8 cellular contexts compared by ENCODE assay signal in genomic region chr10:13660545-13660920, GRCh38.
DNase-seq lines count a peak whose midpoint lies in the region; ATAC-seq, FAIRE-seq and TF ChIP-seq lines count a peak whose summit lies in the region.
"Had no signal": no experiment of that assay in that cellular context is flagged by ENCODE, and none has a peak within 500 bp of the region (broad histone marks: within the 10 kb centered on the region; RNA-seq: fewer than 3 reads in every experiment).

No MANE protein-coding gene starts in this region.

- no peaks in the 10 kb centered on the region for H3K27me3 ChIP-seq in RWPE2 (ENCODE audit: insufficient read depth, poor library complexity, severe bottlenecking)

- H3K9me3 ChIP-seq in RWPE2 (ENCODE audit: severe bottlenecking), result no peaks in the 10 kb centered on the region

- H3K27ac Mint-ChIP-seq in stimulated activated naive B cell treated with anti-CD40 and anti-IgM and Interleukin-4, amounts not matched to agents 10 μg/mL and 1 μg/mL and 100 μg/mL, for 72 hours, result no peak overlapping the region
- H3K27ac Mint-ChIP-seq in stimulated activated memory B cell treated with anti-CD40 and anti-IgM and Interleukin-4, amounts not matched to agents 10 μg/mL and 1 μg/mL and 100 μg/mL, for 72 hours, result no peak overlapping the region
- H3K27ac Mint-ChIP-seq: stimulated activated naive CD8-positive, alpha-beta T cell treated with anti-CD3 and anti-CD28 coated beads, Interleukin-15, Interleukin-2, amounts not matched to agents 100 ng/mL and 50 ng/mL, for 24 hours had no signal

- peaks cover 9% of the 10 kb centered on the region; the same call in 1 of the 2 replicates for H3K36me3 ChIP-seq in RWPE2 (ENCODE audit: low read depth)

- H3K4me1 Mint-ChIP-seq in stimulated activated naive B cell treated with anti-CD40 and anti-IgM and Interleukin-4, amounts not matched to agents 10 μg/mL and 1 μg/mL and 100 μg/mL, for 72 hours, result peaks cover 12 to 21% of the 10 kb centered on the region in 2 donors
- H3K4me1 Mint-ChIP-seq in stimulated activated memory B cell treated with anti-CD40 and anti-IgM and Interleukin-4, amounts not matched to agents 10 μg/mL and 1 μg/mL and 100 μg/mL, for 72 hours, result peaks cover 7% of the 10 kb centered on the region

- H3K9me3 Mint-ChIP-seq in stimulated activated naive B cell treated with anti-CD40 and anti-IgM and Interleukin-4, amounts not matched to agents 10 μg/mL and 1 μg/mL and 100 μg/mL, for 72 hours, result no peaks in the 10 kb centered on the region
- no peaks in the 10 kb centered on the region for H3K9me3 Mint-ChIP-seq in stimulated activated memory B cell treated with anti-CD40 and anti-IgM and Interleukin-4, amounts not matched to agents 10 μg/mL and 1 μg/mL and 100 μg/mL, for 72 hours
- H3K9me3 Mint-ChIP-seq: stimulated activated naive CD8-positive, alpha-beta T cell treated with anti-CD3 and anti-CD28 coated beads, Interleukin-15, Interleukin-2, amounts not matched to agents 100 ng/mL and 50 ng/mL, for 24 hours had no signal

- H3K4me1 ChIP-seq in RWPE2 (ENCODE audit: insufficient read depth, poor library complexity, severe bottlenecking), result peaks cover 12% of the 10 kb centered on the region

- H3K4me3 ChIP-seq in RWPE2 (ENCODE audit: severe bottlenecking), result no peak overlapping the region
- H3K4me3 ChIP-seq in fibroblast of mammary gland (ENCODE audit: control insufficient read depth, low read depth, low read length), result no peak overlapping the region

- ATAC-seq in RWPE2 (ENCODE audit: low read depth), result peak; percentile 81
- ATAC-seq in stimulated activated naive B cell treated with anti-CD40 and anti-IgM and Interleukin-4, amounts not matched to agents 10 μg/mL and 1 μg/mL and 100 μg/mL, for 72 hours (replicated peaks), result peak; percentile 6 to 23
- ATAC-seq in stimulated activated memory B cell treated with anti-CD40 and anti-IgM and Interleukin-4, amounts not matched to agents 10 μg/mL and 1 μg/mL and 100 μg/mL, for 72 hours, result no peak

- H3K36me3 Mint-ChIP-seq in stimulated activated naive B cell treated with anti-CD40 and anti-IgM and Interleukin-4, amounts not matched to agents 10 μg/mL and 1 μg/mL and 100 μg/mL, for 72 hours, result peaks cover 0 to under 1% of the 10 kb centered on the region in 2 donors
- no peaks in the 10 kb centered on the region for H3K36me3 Mint-ChIP-seq in stimulated activated memory B cell treated with anti-CD40 and anti-IgM and Interleukin-4, amounts not matched to agents 10 μg/mL and 1 μg/mL and 100 μg/mL, for 72 hours

- peak; percentile 38 for FAIRE-seq in GM18507 (lab: Jason Lieb, UNC)

- TF ChIP-seq CTCF in RWPE2 (IDR thresholded peaks at IDR 0.05; ENCODE audit: poor library complexity, severe bottlenecking) (no peak), fibroblast of mammary gland (conservative IDR thresholded peaks at IDR 0.05; ENCODE audit: control insufficient read depth, insufficient read depth, low read depth, low read length) (no peak)

- peaks cover 0 to 8% of the 10 kb centered on the region in 2 donors for H3K27me3 Mint-ChIP-seq in stimulated activated naive B cell treated with anti-CD40 and anti-IgM and Interleukin-4, amounts not matched to agents 10 μg/mL and 1 μg/mL and 100 μg/mL, for 72 hours
- no peaks in the 10 kb centered on the region for H3K27me3 Mint-ChIP-seq in stimulated activated memory B cell treated with anti-CD40 and anti-IgM and Interleukin-4, amounts not matched to agents 10 μg/mL and 1 μg/mL and 100 μg/mL, for 72 hours
- H3K27me3 Mint-ChIP-seq: stimulated activated naive CD8-positive, alpha-beta T cell treated with anti-CD3 and anti-CD28 coated beads, Interleukin-15, Interleukin-2, amounts not matched to agents 100 ng/mL and 50 ng/mL, for 24 hours had no signal

- DNase-seq in GM18507 (ENCODE audit: extremely low spot score, insufficient read length, low read depth) (no peak), RWPE2 (ENCODE audit: low spot score) (peak; percentile 76), fibroblast of mammary gland (ENCODE audit: low read depth) (peak; percentile 44), NCI-H1105 treated with DMSO at 0.1 percent for 48 hours (lab: John Stamatoyannopoulos, UW) (no peak), C1 segment of cervical spinal cord (lab: John Stamatoyannopoulos, UW) (no peak)
- DNase-seq in stimulated activated naive B cell treated with anti-CD40 and anti-IgM and Interleukin-4, amounts not matched to agents 10 μg/mL and 1 μg/mL and 100 μg/mL, for 72 hours, result no peak

- peak overlapping the region; percentile 51 for H3K27ac ChIP-seq in RWPE2 (ENCODE audit: poor library complexity, severe bottlenecking)

- H3K4me3 Mint-ChIP-seq in stimulated activated naive B cell treated with anti-CD40 and anti-IgM and Interleukin-4, amounts not matched to agents 10 μg/mL and 1 μg/mL and 100 μg/mL, for 72 hours, result no peak overlapping the region
- H3K4me3 Mint-ChIP-seq in stimulated activated memory B cell treated with anti-CD40 and anti-IgM and Interleukin-4, amounts not matched to agents 10 μg/mL and 1 μg/mL and 100 μg/mL, for 72 hours, result no peak overlapping the region
- H3K4me3 Mint-ChIP-seq: stimulated activated naive CD8-positive, alpha-beta T cell treated with anti-CD3 and anti-CD28 coated beads, Interleukin-15, Interleukin-2, amounts not matched to agents 100 ng/mL and 50 ng/mL, for 24 hours had no signal

Comparison
In these comparisons a context has a peak if more than half of its experiments do, and no peak if none do; other contexts are left out.
1. DNase-seq: peak in RWPE2 (single experiment) and fibroblast of mammary gland (single experiment); none in GM18507 (single experiment), stimulated activated naive B cell treated with anti-CD40 and anti-IgM and Interleukin-4, amounts not matched to agents 10 μg/mL and 1 μg/mL and 100 μg/mL, for 72 hours (single experiment), NCI-H1105 treated with DMSO at 0.1 percent for 48 hours (single experiment) and C1 segment of cervical spinal cord (0 of 14).